In genomic region chr6:165985926-165986646, GRCh38 we compare ENCODE assay signal across 11 cellular contexts.
A peak's percentile ranks its signal among the peaks of the same experiment; 100 is the strongest.
DNase-seq lines count a peak whose midpoint lies in the region; ATAC-seq and TF ChIP-seq lines count a peak whose summit lies in the region.
"Had no signal": no experiment of that assay in that cellular context is flagged by ENCODE, and none has a peak within 500 bp of the region (broad histone marks: within the 10 kb centered on the region; RNA-seq: fewer than 3 reads in every experiment).

No MANE protein-coding gene starts in this region.

- intact Hi-C loops in heart left ventricle (cut with DNase I) (loop anchor here in 2 of 10 donors (5.0 to 10.0 kb wide), 3 partner anchors 91 to 109 kb away; no protein-coding TSS in a partner anchor), left ventricle myocardium superior (cut with micrococcal nuclease) (no loop called here)

- peaks cover 0 to 31% (median 10%) of the 10 kb centered on the region in 12 donors for H3K4me1 ChIP-seq in heart left ventricle

- peaks cover 7% of the 10 kb centered on the region for H3K4me1 Mint-ChIP-seq in activated naive CD8-positive, alpha-beta T cell treated with anti-CD3 and anti-CD28 coated beads for 36 hours

- 21 to 33% (median 26%) methylated on average over 17 of the region's 17 CpGs for WGBS in heart left ventricle, 4 donors

- H3K36me3 ChIP-seq in heart left ventricle: no peaks in the 10 kb centered on the region
- H3K36me3 ChIP-seq: WERI-Rb-1 had no signal

- ATAC-seq in heart left ventricle: no peak
- no peak for ATAC-seq in left ventricle myocardium superior
- no peak for ATAC-seq in HG03342 (IDR thresholded peaks at IDR 0.05; ENCODE audit: unreplicated experiment)
- ATAC-seq: activated CD8-positive, alpha-beta memory T cell treated with anti-CD3 and anti-CD28 coated beads, Interleukin-2, amount 10 ng/mL, durations not matched to agents 7 days and 5 days had no signal

- no peak for TF ChIP-seq POLR2A in heart left ventricle (IDR thresholded peaks at IDR 0.05)

- H3K27me3 ChIP-seq in heart left ventricle: peaks cover 0 to 41% (median 9%) of the 10 kb centered on the region in 9 donors

- H3K9me3 Mint-ChIP-seq in activated naive CD8-positive, alpha-beta T cell treated with anti-CD3 and anti-CD28 coated beads for 36 hours: no peaks in the 10 kb centered on the region
- H3K9me3 Mint-ChIP-seq: activated naive CD4-positive, alpha-beta T cell treated with anti-CD3 and anti-CD28 coated beads, Interleukin-2, amount 50 U/mL, for 24 hours had no signal

- H3K4me3 ChIP-seq in heart left ventricle: peak overlapping the region in 10 of 12 donors; percentile 46 to 70 (median 60)

- H3K27ac Mint-ChIP-seq in activated naive CD8-positive, alpha-beta T cell treated with anti-CD3 and anti-CD28 coated beads for 36 hours: no peak overlapping the region
- H3K27ac Mint-ChIP-seq: activated CD8-positive, alpha-beta memory T cell treated with anti-CD3 and anti-CD28 coated beads, Interleukin-2, amount 10 ng/mL, durations not matched to agents 7 days and 5 days; activated naive CD4-positive, alpha-beta T cell treated with anti-CD3 and anti-CD28 coated beads, Interleukin-2, amount 50 U/mL, for 24 hours had no signal

- H3K4me3 Mint-ChIP-seq in activated naive CD8-positive, alpha-beta T cell treated with anti-CD3 and anti-CD28 coated beads for 36 hours: no peak overlapping the region
- H3K4me3 Mint-ChIP-seq: activated CD8-positive, alpha-beta memory T cell treated with anti-CD3 and anti-CD28 coated beads, Interleukin-2, amount 10 ng/mL, durations not matched to agents 7 days and 5 days; activated naive CD4-positive, alpha-beta T cell treated with anti-CD3 and anti-CD28 coated beads, Interleukin-2, amount 50 U/mL, for 24 hours had no signal

- DNase-seq in heart left ventricle: no peak
- DNase-seq in left ventricle myocardium superior: no peak
- DNase-seq in cerebellar cortex (ENCODE audit: low spot score): peak; percentile 67
- peak; percentile 35 for DNase-seq in iPS-NIHi11 (ENCODE audit: low spot score)
- no peak for DNase-seq in activated naive CD8-positive, alpha-beta T cell treated with anti-CD3 and anti-CD28 coated beads for 36 hours
- no peak for DNase-seq in globus pallidus (ENCODE audit: low spot score)
- DNase-seq: activated CD8-positive, alpha-beta memory T cell treated with anti-CD3 and anti-CD28 coated beads, Interleukin-2, amount 10 ng/mL, durations not matched to agents 7 days and 5 days; WERI-Rb-1 had no signal

- no peaks in the 10 kb centered on the region for H3K9me3 ChIP-seq in heart left ventricle

- peak overlapping the region in 2 of 12 donors; percentile 9 to 28 for H3K27ac ChIP-seq in heart left ventricle
- H3K27ac ChIP-seq in temporal lobe (ENCODE audit: low read depth, low read length): peak overlapping the region; percentile 27
- H3K27ac ChIP-seq: WERI-Rb-1 had no signal

- H3K27me3 Mint-ChIP-seq in activated naive CD8-positive, alpha-beta T cell treated with anti-CD3 and anti-CD28 coated beads for 36 hours: peaks cover 62% of the 10 kb centered on the region

- TF ChIP-seq CTCF in heart left ventricle (IDR thresholded peaks at IDR 0.05): no peak

- no peaks in the 10 kb centered on the region for H3K36me3 Mint-ChIP-seq in activated naive CD8-positive, alpha-beta T cell treated with anti-CD3 and anti-CD28 coated beads for 36 hours
- H3K36me3 Mint-ChIP-seq: activated CD8-positive, alpha-beta memory T cell treated with anti-CD3 and anti-CD28 coated beads, Interleukin-2, amount 10 ng/mL, durations not matched to agents 7 days and 5 days; activated naive CD4-positive, alpha-beta T cell treated with anti-CD3 and anti-CD28 coated beads, Interleukin-2, amount 50 U/mL, for 24 hours had no signal

Comparison
In these comparisons a context has a peak if more than half of its experiments do, and no peak if none do; other contexts are left out.
1. DNase-seq: peak in cerebellar cortex (single experiment) and iPS-NIHi11 (single experiment); none in heart left ventricle (0 of 5), left ventricle myocardium superior (single experiment), activated naive CD8-positive, alpha-beta T cell treated with anti-CD3 and anti-CD28 coated beads for 36 hours (single experiment) and globus pallidus (single experiment).